ENCODE assay signal across 2 cellular contexts in the genomic region with DNA sequence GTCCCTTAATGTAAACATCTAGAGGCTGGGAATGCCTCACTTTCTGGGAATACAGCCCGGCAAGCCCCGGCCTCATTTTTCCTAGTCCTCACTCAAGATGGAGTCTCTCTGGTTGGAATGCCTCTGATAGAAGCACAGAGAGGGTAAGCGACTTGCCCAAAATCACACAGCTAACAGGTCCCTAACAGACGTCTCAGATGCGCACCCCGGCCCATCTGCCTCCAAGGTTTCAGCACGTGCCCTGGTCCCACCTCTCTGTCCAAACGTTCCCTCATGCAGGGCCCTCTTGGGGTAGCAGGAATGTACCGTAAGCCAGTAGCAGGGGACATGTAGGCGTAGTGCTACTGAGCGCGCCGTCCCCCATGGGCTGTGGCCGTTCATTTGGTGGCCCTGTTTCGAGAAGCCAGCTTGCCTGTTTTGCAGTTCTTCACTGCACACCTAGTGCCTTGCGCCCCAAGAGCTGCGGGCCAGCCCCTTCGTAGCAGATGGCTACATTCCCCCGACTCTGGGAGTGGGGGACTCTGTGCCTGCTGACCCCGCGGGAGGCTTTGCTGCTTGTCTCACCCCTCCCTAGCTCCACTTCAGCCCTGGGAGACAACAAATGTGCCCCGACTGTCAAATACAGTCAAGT.
TF ChIP-seq lines count a peak whose summit lies in the region.

No MANE protein-coding gene starts in this region.

TF ChIP-seq in H1, 55 proteins besides CTCF, POLR2A, EP300 and RAD21 (continues in another document):
- TF ChIP-seq SUZ12 (IDR thresholded peaks at IDR 0.05; ENCODE audit: low read length), result no peak
- no peak for TF ChIP-seq RBBP5 (IDR thresholded peaks at IDR 0.05; ENCODE audit: borderline replicate concordance, low read depth, low read length)
- no peak for TF ChIP-seq BCL11A (IDR thresholded peaks at IDR 0.05; ENCODE audit: low read depth in 2 of 2, low read length in 2 of 2)
- TF ChIP-seq, protein P1, sequence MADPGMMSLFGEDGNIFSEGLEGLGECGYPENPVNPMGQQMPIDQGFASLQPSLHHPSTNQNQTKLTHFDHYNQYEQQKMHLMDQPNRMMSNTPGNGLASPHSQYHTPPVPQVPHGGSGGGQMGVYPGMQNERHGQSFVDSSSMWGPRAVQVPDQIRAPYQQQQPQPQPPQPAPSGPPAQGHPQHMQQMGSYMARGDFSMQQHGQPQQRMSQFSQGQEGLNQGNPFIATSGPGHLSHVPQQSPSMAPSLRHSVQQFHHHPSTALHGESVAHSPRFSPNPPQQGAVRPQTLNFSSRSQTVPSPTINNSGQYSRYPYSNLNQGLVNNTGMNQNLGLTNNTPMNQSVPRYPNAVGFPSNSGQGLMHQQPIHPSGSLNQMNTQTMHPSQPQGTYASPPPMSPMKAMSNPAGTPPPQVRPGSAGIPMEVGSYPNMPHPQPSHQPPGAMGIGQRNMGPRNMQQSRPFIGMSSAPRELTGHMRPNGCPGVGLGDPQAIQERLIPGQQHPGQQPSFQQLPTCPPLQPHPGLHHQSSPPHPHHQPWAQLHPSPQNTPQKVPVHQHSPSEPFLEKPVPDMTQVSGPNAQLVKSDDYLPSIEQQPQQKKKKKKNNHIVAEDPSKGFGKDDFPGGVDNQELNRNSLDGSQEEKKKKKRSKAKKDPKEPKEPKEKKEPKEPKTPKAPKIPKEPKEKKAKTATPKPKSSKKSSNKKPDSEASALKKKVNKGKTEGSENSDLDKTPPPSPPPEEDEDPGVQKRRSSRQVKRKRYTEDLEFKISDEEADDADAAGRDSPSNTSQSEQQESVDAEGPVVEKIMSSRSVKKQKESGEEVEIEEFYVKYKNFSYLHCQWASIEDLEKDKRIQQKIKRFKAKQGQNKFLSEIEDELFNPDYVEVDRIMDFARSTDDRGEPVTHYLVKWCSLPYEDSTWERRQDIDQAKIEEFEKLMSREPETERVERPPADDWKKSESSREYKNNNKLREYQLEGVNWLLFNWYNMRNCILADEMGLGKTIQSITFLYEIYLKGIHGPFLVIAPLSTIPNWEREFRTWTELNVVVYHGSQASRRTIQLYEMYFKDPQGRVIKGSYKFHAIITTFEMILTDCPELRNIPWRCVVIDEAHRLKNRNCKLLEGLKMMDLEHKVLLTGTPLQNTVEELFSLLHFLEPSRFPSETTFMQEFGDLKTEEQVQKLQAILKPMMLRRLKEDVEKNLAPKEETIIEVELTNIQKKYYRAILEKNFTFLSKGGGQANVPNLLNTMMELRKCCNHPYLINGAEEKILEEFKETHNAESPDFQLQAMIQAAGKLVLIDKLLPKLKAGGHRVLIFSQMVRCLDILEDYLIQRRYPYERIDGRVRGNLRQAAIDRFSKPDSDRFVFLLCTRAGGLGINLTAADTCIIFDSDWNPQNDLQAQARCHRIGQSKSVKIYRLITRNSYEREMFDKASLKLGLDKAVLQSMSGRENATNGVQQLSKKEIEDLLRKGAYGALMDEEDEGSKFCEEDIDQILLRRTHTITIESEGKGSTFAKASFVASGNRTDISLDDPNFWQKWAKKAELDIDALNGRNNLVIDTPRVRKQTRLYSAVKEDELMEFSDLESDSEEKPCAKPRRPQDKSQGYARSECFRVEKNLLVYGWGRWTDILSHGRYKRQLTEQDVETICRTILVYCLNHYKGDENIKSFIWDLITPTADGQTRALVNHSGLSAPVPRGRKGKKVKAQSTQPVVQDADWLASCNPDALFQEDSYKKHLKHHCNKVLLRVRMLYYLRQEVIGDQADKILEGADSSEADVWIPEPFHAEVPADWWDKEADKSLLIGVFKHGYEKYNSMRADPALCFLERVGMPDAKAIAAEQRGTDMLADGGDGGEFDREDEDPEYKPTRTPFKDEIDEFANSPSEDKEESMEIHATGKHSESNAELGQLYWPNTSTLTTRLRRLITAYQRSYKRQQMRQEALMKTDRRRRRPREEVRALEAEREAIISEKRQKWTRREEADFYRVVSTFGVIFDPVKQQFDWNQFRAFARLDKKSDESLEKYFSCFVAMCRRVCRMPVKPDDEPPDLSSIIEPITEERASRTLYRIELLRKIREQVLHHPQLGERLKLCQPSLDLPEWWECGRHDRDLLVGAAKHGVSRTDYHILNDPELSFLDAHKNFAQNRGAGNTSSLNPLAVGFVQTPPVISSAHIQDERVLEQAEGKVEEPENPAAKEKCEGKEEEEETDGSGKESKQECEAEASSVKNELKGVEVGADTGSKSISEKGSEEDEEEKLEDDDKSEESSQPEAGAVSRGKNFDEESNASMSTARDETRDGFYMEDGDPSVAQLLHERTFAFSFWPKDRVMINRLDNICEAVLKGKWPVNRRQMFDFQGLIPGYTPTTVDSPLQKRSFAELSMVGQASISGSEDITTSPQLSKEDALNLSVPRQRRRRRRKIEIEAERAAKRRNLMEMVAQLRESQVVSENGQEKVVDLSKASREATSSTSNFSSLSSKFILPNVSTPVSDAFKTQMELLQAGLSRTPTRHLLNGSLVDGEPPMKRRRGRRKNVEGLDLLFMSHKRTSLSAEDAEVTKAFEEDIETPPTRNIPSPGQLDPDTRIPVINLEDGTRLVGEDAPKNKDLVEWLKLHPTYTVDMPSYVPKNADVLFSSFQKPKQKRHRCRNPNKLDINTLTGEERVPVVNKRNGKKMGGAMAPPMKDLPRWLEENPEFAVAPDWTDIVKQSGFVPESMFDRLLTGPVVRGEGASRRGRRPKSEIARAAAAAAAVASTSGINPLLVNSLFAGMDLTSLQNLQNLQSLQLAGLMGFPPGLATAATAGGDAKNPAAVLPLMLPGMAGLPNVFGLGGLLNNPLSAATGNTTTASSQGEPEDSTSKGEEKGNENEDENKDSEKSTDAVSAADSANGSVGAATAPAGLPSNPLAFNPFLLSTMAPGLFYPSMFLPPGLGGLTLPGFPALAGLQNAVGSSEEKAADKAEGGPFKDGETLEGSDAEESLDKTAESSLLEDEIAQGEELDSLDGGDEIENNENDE (IDR thresholded peaks at IDR 0.05; ENCODE audit: insufficient replicate concordance, low read length), result no peak
- no peak; the same call in 1 of the 2 replicates for TF ChIP-seq TEAD4 (IDR thresholded peaks at IDR 0.05; ENCODE audit: low read depth, low read length)
- peak; percentile 92 for TF ChIP-seq KDM1A (IDR thresholded peaks at IDR 0.05; ENCODE audit: borderline replicate concordance, low read length)
- no peak for TF ChIP-seq SP1 (IDR thresholded peaks at IDR 0.05; ENCODE audit: low read depth, low read length)
- TF ChIP-seq, protein P2, sequence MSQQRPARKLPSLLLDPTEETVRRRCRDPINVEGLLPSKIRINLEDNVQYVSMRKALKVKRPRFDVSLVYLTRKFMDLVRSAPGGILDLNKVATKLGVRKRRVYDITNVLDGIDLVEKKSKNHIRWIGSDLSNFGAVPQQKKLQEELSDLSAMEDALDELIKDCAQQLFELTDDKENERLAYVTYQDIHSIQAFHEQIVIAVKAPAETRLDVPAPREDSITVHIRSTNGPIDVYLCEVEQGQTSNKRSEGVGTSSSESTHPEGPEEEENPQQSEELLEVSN (IDR thresholded peaks at IDR 0.05), result peak; percentile 68; the same call in 1 of the 2 replicates
- no peak for TF ChIP-seq NRF1 (IDR thresholded peaks at IDR 0.05; ENCODE audit: low read depth, low read length)
- TF ChIP-seq, protein P3, sequence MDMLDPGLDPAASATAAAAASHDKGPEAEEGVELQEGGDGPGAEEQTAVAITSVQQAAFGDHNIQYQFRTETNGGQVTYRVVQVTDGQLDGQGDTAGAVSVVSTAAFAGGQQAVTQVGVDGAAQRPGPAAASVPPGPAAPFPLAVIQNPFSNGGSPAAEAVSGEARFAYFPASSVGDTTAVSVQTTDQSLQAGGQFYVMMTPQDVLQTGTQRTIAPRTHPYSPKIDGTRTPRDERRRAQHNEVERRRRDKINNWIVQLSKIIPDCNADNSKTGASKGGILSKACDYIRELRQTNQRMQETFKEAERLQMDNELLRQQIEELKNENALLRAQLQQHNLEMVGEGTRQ (IDR thresholded peaks at IDR 0.05; ENCODE audit: low read length), result no peak
- TF ChIP-seq, protein P4, sequence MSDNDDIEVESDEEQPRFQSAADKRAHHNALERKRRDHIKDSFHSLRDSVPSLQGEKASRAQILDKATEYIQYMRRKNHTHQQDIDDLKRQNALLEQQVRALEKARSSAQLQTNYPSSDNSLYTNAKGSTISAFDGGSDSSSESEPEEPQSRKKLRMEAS (IDR thresholded peaks at IDR 0.05), result peak; percentile 87

TF ChIP-seq in neural cell, 6 proteins besides CTCF, POLR2A, EP300 and RAD21:
- TF ChIP-seq POLR2AphosphoS5 (IDR thresholded peaks at IDR 0.05) (no peak), EZH2 (IDR thresholded peaks at IDR 0.05; ENCODE audit: borderline replicate concordance, insufficient read depth, low read length, poor library complexity, severe bottlenecking) (no peak), SMC3 (conservative IDR thresholded peaks at IDR 0.05; ENCODE audit: poor library complexity) (no peak), MXI1 (conservative IDR thresholded peaks at IDR 0.05; ENCODE audit: poor library complexity, severe bottlenecking) (no peak), TAF1 (IDR thresholded peaks at IDR 0.05; ENCODE audit: low read depth) (no peak)
- TF ChIP-seq, protein P5, sequence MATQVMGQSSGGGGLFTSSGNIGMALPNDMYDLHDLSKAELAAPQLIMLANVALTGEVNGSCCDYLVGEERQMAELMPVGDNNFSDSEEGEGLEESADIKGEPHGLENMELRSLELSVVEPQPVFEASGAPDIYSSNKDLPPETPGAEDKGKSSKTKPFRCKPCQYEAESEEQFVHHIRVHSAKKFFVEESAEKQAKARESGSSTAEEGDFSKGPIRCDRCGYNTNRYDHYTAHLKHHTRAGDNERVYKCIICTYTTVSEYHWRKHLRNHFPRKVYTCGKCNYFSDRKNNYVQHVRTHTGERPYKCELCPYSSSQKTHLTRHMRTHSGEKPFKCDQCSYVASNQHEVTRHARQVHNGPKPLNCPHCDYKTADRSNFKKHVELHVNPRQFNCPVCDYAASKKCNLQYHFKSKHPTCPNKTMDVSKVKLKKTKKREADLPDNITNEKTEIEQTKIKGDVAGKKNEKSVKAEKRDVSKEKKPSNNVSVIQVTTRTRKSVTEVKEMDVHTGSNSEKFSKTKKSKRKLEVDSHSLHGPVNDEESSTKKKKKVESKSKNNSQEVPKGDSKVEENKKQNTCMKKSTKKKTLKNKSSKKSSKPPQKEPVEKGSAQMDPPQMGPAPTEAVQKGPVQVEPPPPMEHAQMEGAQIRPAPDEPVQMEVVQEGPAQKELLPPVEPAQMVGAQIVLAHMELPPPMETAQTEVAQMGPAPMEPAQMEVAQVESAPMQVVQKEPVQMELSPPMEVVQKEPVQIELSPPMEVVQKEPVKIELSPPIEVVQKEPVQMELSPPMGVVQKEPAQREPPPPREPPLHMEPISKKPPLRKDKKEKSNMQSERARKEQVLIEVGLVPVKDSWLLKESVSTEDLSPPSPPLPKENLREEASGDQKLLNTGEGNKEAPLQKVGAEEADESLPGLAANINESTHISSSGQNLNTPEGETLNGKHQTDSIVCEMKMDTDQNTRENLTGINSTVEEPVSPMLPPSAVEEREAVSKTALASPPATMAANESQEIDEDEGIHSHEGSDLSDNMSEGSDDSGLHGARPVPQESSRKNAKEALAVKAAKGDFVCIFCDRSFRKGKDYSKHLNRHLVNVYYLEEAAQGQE (IDR thresholded peaks at IDR 0.05; ENCODE audit: borderline replicate concordance), result no peak
